In genomic region chr1:218679391-218679790, GRCh38 we compare ENCODE assay signal across 27 cellular contexts.
DNase-seq lines count a peak whose midpoint lies in the region; ATAC-seq, FAIRE-seq and TF ChIP-seq lines count a peak whose summit lies in the region.
"Had no signal": no experiment of that assay in that cellular context is flagged by ENCODE, and none has a peak within 500 bp of the region (broad histone marks: within the 10 kb centered on the region; RNA-seq: fewer than 3 reads in every experiment).

No MANE protein-coding gene starts in this region.

- no peak for FAIRE-seq in keratinocyte (lab: Jason Lieb, UNC)
- FAIRE-seq: GM18507, HepG2, K562 had no signal

- H3K9me1 ChIP-seq in keratinocyte (ENCODE audit: control insufficient read depth, extremely low read depth, insufficient read depth, low read length): no peaks in the 10 kb centered on the region

- intact Hi-C loops in activated CD4-positive, alpha-beta T cell treated with anti-CD3 and anti-CD28 coated beads, Interleukin-2, amount 10 ng/mL, durations not matched to agents 24 days and 14 days (cut with micrococcal nuclease): no loop called here

- ATAC-seq in RWPE2 (ENCODE audit: low read depth): no peak
- ATAC-seq: GM23338, HepG2, K562 had no signal

- dilution Hi-C loops in keratinocyte (cut with MboI; ENCODE audit: extremely low pct_ligation_motif_present, low sequenced_read_pairs): no loop called here

- H3K36me3 Mint-ChIP-seq in chondrocyte (ENCODE audit: low read depth): no peaks in the 10 kb centered on the region
- no peaks in the 10 kb centered on the region for H3K36me3 Mint-ChIP-seq in activated CD4-positive, alpha-beta T cell treated with anti-CD3 and anti-CD28 coated beads, Interleukin-2, amount 10 ng/mL, durations not matched to agents 24 days and 14 days (ENCODE audit: low read depth)
- no peaks in the 10 kb centered on the region for H3K36me3 Mint-ChIP-seq in HFFc6 (ENCODE audit: low read depth)

- DNase-seq in AG10803 (ENCODE audit: low read depth) (peak; percentile 41), RWPE2 (ENCODE audit: low spot score) (no peak), chondrocyte (ENCODE audit: low spot score) (no peak), keratinocyte (ENCODE audit: low read depth, low spot score) (no peak), NCI-H1417 treated with DMSO at 0.1 percent for 48 hours (lab: John Stamatoyannopoulos, UW) (no peak), T-helper 2 cell (no peak), HFFc6 (no peak)
- no peak for DNase-seq in activated CD4-positive, alpha-beta T cell treated with anti-CD3 and anti-CD28 coated beads, Interleukin-2, amount 10 ng/mL, durations not matched to agents 24 days and 14 days
- DNase-seq: 8988T, ACHN, Calu3, DMS153, DND-41, H9, Kasumi-1, MV-4-11, NCI-H1105, NCI-H2029, NCI-H446 treated with DMSO at 0.1 percent for 48 hours, NCI-H526, PC-9, Right ventricle myocardium superior had no signal

- H3K4me1 Mint-ChIP-seq in chondrocyte (ENCODE audit: low read depth) (peaks cover 33% of the 10 kb centered on the region), HFFc6 (ENCODE audit: low read depth) (peaks cover 13% of the 10 kb centered on the region)
- no peaks in the 10 kb centered on the region for H3K4me1 Mint-ChIP-seq in activated CD4-positive, alpha-beta T cell treated with anti-CD3 and anti-CD28 coated beads, Interleukin-2, amount 10 ng/mL, durations not matched to agents 24 days and 14 days

- no peaks in the 10 kb centered on the region for H3K27me3 Mint-ChIP-seq in chondrocyte (ENCODE audit: low read depth)
- no peaks in the 10 kb centered on the region for H3K27me3 Mint-ChIP-seq in activated CD4-positive, alpha-beta T cell treated with anti-CD3 and anti-CD28 coated beads, Interleukin-2, amount 10 ng/mL, durations not matched to agents 24 days and 14 days
- peaks cover 1% of the 10 kb centered on the region for H3K27me3 Mint-ChIP-seq in HFFc6 (ENCODE audit: insufficient read depth)

- H3K4me1 ChIP-seq in RWPE2 (ENCODE audit: insufficient read depth, poor library complexity, severe bottlenecking): peaks cover 22% of the 10 kb centered on the region
- peaks cover 32% of the 10 kb centered on the region for H3K4me1 ChIP-seq in keratinocyte (ENCODE audit: control insufficient read depth, extremely low read depth, insufficient read depth, low read length)

- H3K4me3 Mint-ChIP-seq in chondrocyte (ENCODE audit: unreplicated experiment) (no peak overlapping the region), HFFc6 (no peak overlapping the region)
- no peak overlapping the region for H3K4me3 Mint-ChIP-seq in activated CD4-positive, alpha-beta T cell treated with anti-CD3 and anti-CD28 coated beads, Interleukin-2, amount 10 ng/mL, durations not matched to agents 24 days and 14 days
- H3K4me3 Mint-ChIP-seq: GM23338, H9 had no signal

- peak overlapping the region; percentile 45 for H3K27ac ChIP-seq in RWPE2 (ENCODE audit: poor library complexity, severe bottlenecking)
- peak overlapping the region; percentile 43 for H3K27ac ChIP-seq in keratinocyte (ENCODE audit: control insufficient read depth, insufficient read depth, low read length)
- H3K27ac ChIP-seq: PC-9, SJSA1 had no signal

- H3K36me3 ChIP-seq in RWPE2 (ENCODE audit: low read depth) (no peaks in the 10 kb centered on the region), keratinocyte (ENCODE audit: control insufficient read depth in 2 of 2, extremely low read depth in 1 of 2, insufficient read depth in 2 of 2, low read length in 2 of 2) (no peaks in the 10 kb centered on the region)
- H3K36me3 ChIP-seq: SJSA1 had no signal

- no peaks in the 10 kb centered on the region for H3K27me3 ChIP-seq in RWPE2 (ENCODE audit: insufficient read depth, poor library complexity, severe bottlenecking)
- H3K27me3 ChIP-seq in keratinocyte (ENCODE audit: control insufficient read depth, extremely low read depth, insufficient read depth, low read length): no peaks in the 10 kb centered on the region
- H3K27me3 ChIP-seq: SJSA1 had no signal

- H3K79me2 ChIP-seq in keratinocyte (ENCODE audit: control insufficient read depth, insufficient read depth, low read length): no peaks in the 10 kb centered on the region

- no peaks in the 10 kb centered on the region for H3K9me3 ChIP-seq in RWPE2 (ENCODE audit: severe bottlenecking)
- no peaks in the 10 kb centered on the region for H3K9me3 ChIP-seq in keratinocyte (ENCODE audit: control insufficient read depth, low read depth, low read length)

- H3K4me3 ChIP-seq in AG10803 (ENCODE audit: low read length): no peak overlapping the region
- H3K4me3 ChIP-seq in RWPE2 (ENCODE audit: severe bottlenecking): no peak overlapping the region
- H3K4me3 ChIP-seq in keratinocyte (ENCODE audit: control insufficient read depth in 2 of 3, extremely low read depth in 1 of 3, insufficient read depth in 2 of 3, low read depth in 1 of 3, low read length in 3 of 3): peak overlapping the region in 1 of 3 experiments; percentile 39
- H3K4me3 ChIP-seq: GM23338, K562, PC-9, SJSA1 had no signal

- peak overlapping the region; percentile 30 for H3K4me2 ChIP-seq in keratinocyte (ENCODE audit: control insufficient read depth, extremely low read depth, insufficient read depth, low read depth, low read length)
- H3K4me2 ChIP-seq: GM23338, PC-9 had no signal

- peaks cover 3% of the 10 kb centered on the region for H3K9me3 Mint-ChIP-seq in chondrocyte (ENCODE audit: low read depth)
- H3K9me3 Mint-ChIP-seq in activated CD4-positive, alpha-beta T cell treated with anti-CD3 and anti-CD28 coated beads, Interleukin-2, amount 10 ng/mL, durations not matched to agents 24 days and 14 days: no peaks in the 10 kb centered on the region
- H3K9me3 Mint-ChIP-seq in HFFc6: no peaks in the 10 kb centered on the region; the same call in 1 of the 2 replicates
- H3K9me3 Mint-ChIP-seq: GM23338, H9 had no signal

- H2AFZ ChIP-seq in keratinocyte (ENCODE audit: control insufficient read depth, low read length): peak overlapping the region; percentile 25
- H2AFZ ChIP-seq: GM23338, PC-9 had no signal

- no peaks in the 10 kb centered on the region for H4K20me1 ChIP-seq in keratinocyte (ENCODE audit: control insufficient read depth, extremely low read depth, insufficient read depth, low read length)

- H3K27ac Mint-ChIP-seq in chondrocyte (ENCODE audit: unreplicated experiment) (peak overlapping the region; percentile 63), HFFc6 (no peak overlapping the region)
- H3K27ac Mint-ChIP-seq in activated CD4-positive, alpha-beta T cell treated with anti-CD3 and anti-CD28 coated beads, Interleukin-2, amount 10 ng/mL, durations not matched to agents 24 days and 14 days: no peak overlapping the region
- H3K27ac Mint-ChIP-seq: GM23338, H9 had no signal

- TF ChIP-seq CTCF in AG10803 (conservative IDR thresholded peaks at IDR 0.05; ENCODE audit: low read length) (no peak), RWPE2 (IDR thresholded peaks at IDR 0.05; ENCODE audit: poor library complexity, severe bottlenecking) (no peak), chondrocyte (IDR thresholded peaks at IDR 0.05) (no peak), keratinocyte (optimal IDR thresholded peaks at IDR 0.05 in 1 of 3, IDR thresholded peaks at IDR 0.05 in 1 of 3, conservative IDR thresholded peaks at IDR 0.05 in 1 of 3; ENCODE audit: extremely low read depth in 1 of 3, insufficient read depth in 2 of 3, low read length in 3 of 3) (no peak), HFFc6 (IDR thresholded peaks at IDR 0.05) (no peak)

- H3K9ac ChIP-seq in keratinocyte (ENCODE audit: control insufficient read depth, extremely low read depth, insufficient read depth, low read length): no peak overlapping the region
